11 cellular contexts compared by ENCODE assay signal in the genomic region with DNA sequence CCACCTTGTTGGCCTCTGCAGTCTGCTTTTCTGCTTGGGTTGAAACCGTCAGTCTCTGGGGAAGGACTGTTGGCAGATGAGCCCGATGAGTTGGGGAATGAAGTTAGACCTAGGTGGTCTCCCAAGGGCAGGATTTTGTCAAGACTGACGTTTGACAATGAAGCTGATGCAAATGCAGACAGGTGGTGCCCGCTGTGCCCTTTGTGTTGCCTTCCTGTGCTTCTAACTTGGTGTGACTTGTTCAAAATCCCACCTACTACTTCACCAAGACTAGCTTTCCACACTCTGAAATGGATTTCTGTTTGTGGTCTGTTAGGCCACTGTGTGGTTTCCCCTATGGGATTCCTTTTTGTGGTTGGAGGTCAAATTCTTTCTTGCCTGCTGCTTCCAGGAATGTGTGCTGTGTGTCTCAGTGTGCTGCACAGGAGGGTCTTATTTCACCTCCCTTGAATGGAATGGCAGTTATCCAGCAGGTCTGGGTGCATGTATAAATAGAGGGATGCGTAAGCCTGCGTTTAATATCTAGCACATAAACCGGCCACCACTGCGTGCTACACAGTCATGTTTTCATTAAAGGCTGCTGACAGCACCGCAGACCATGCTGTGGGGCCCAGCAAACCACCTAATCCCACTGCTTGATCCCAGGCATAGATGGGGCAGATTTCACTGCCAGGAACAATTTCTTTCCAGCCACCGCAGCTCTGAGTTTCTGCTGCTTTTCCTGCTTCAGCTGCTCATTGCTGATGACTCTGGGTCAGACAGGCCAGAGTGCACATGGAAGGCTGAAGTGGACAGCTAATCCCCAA. TPM values are rescaled to one million over a fixed set of nuclear protein-coding genes. Genes with fewer than 3 reads are reported as not detected.
DNase-seq lines count a peak whose midpoint lies in the region; ATAC-seq and TF ChIP-seq lines count a peak whose summit lies in the region.
"Had no signal": no experiment of that assay in that cellular context is flagged by ENCODE, and none has a peak within 500 bp of the region (broad histone marks: within the 10 kb centered on the region; RNA-seq: fewer than 3 reads in every experiment).

No MANE protein-coding gene starts in this region.

- H3K4me1 Mint-ChIP-seq in endodermal cell (peaks cover 25% of the 10 kb centered on the region), progenitor cell of endocrine pancreas (ENCODE audit: low read depth) (peaks cover 4% of the 10 kb centered on the region)
- peaks cover 6 to 10% (median 7%) of the 10 kb centered on the region in 3 donors for H3K4me1 Mint-ChIP-seq in CD8-positive, alpha-beta memory T cell

- H3K36me3 ChIP-seq in endodermal cell (ENCODE audit: control insufficient read depth, insufficient read depth, low read length) (no peaks in the 10 kb centered on the region), MM.1S (replicated peaks; ENCODE audit: insufficient read depth, low read length) (no peaks in the 10 kb centered on the region)
- H3K36me3 ChIP-seq in CD8-positive, alpha-beta memory T cell (ENCODE audit: insufficient read depth, low read length): no peaks in the 10 kb centered on the region

- no peaks in the 10 kb centered on the region for H3K79me2 ChIP-seq in MM.1S (ENCODE audit: low read length)

- DNase-seq in GF-D8 (lab: John Stamatoyannopoulos, UW): peak; percentile 87
- DNase-seq in LoVo (ENCODE audit: low spot score): peak; percentile 22
- DNase-seq in endodermal cell: peak; percentile 86
- DNase-seq in progenitor cell of endocrine pancreas (ENCODE audit: low spot score, unreplicated experiment): no peak
- no peak for DNase-seq in CD8-positive, alpha-beta memory T cell
- no peak for DNase-seq in DMS153 treated with DMSO at 0.1 percent for 48 hours (lab: John Stamatoyannopoulos, UW; ENCODE audit: unreplicated experiment)
- no peak for DNase-seq in MM.1S
- DNase-seq: kidney, NCI-H1694 treated with DMSO at 0.1 percent for 48 hours had no signal

- H3K27me3 ChIP-seq in endodermal cell (ENCODE audit: control insufficient read depth, insufficient read depth, low read length, poor library complexity, severe bottlenecking): no peaks in the 10 kb centered on the region
- H3K27me3 ChIP-seq in CD8-positive, alpha-beta memory T cell (ENCODE audit: insufficient read depth, low read length, poor library complexity, severe bottlenecking): no peaks in the 10 kb centered on the region
- no peaks in the 10 kb centered on the region for H3K27me3 ChIP-seq in MM.1S (replicated peaks; ENCODE audit: insufficient read depth, low read length)

- H3K4me3 Mint-ChIP-seq in endodermal cell (no peak overlapping the region), progenitor cell of endocrine pancreas (ENCODE audit: low read depth) (no peak overlapping the region)
- H3K4me3 Mint-ChIP-seq in CD8-positive, alpha-beta memory T cell: no peak overlapping the region

- H3K9me3 ChIP-seq in endodermal cell (ENCODE audit: control insufficient read depth, low read length) (peaks cover 8% of the 10 kb centered on the region), MM.1S (replicated peaks; ENCODE audit: insufficient read depth, low read length) (no peaks in the 10 kb centered on the region)
- H3K9me3 ChIP-seq in CD8-positive, alpha-beta memory T cell (ENCODE audit: low read length): no peaks in the 10 kb centered on the region

- no peak overlapping the region for H2AFZ ChIP-seq in MM.1S (ENCODE audit: low read length)

- H3K4me2 ChIP-seq in MM.1S (ENCODE audit: low read depth, low read length): no peak overlapping the region

- H3K36me3 Mint-ChIP-seq in endodermal cell (ENCODE audit: low read depth) (no peaks in the 10 kb centered on the region), progenitor cell of endocrine pancreas (ENCODE audit: insufficient read depth) (no peaks in the 10 kb centered on the region)
- no peaks in the 10 kb centered on the region for H3K36me3 Mint-ChIP-seq in CD8-positive, alpha-beta memory T cell

- no peak for TF ChIP-seq CTCF in endodermal cell (conservative IDR thresholded peaks at IDR 0.05)
- no peak for TF ChIP-seq CTCF in progenitor cell of endocrine pancreas (IDR thresholded peaks at IDR 0.05; ENCODE audit: unreplicated experiment)
- TF ChIP-seq CTCF in MM.1S (IDR thresholded peaks at IDR 0.05; ENCODE audit: low read length): no peak

- WGBS in endodermal cell (ENCODE audit: insufficient coverage in 1 of 2, insufficient read length in 1 of 2), 2 experiments: 77 to 78% methylated on average over 5 to 10 of the region's 10 CpGs

- H3K27me3 Mint-ChIP-seq in endodermal cell (ENCODE audit: insufficient read depth) (no peaks in the 10 kb centered on the region), progenitor cell of endocrine pancreas (peaks cover 5% of the 10 kb centered on the region)
- H3K27me3 Mint-ChIP-seq in CD8-positive, alpha-beta memory T cell: peaks cover 3% of the 10 kb centered on the region in 2 donors

- ATAC-seq in GM21786 (IDR thresholded peaks at IDR 0.05; ENCODE audit: unreplicated experiment): no peak

- H3F3A ChIP-seq in MM.1S (ENCODE audit: insufficient read depth, low read length): no peaks in the 10 kb centered on the region

- POLR2A ChIA-PET in CD8-positive, alpha-beta memory T cell (lab: Charles Lee): no interaction called here

- H4K20me1 ChIP-seq in MM.1S (ENCODE audit: insufficient read depth, low read length): no peaks in the 10 kb centered on the region

- no peak overlapping the region for H3K4me3 ChIP-seq in endodermal cell (ENCODE audit: low read length)
- H3K4me3 ChIP-seq in CD8-positive, alpha-beta memory T cell (ENCODE audit: low read length): no peak overlapping the region
- no peak overlapping the region for H3K4me3 ChIP-seq in MM.1S (ENCODE audit: low read length)

- H3K4me1 ChIP-seq in endodermal cell (ENCODE audit: control insufficient read depth, insufficient read depth, low read length): peaks cover 6% of the 10 kb centered on the region
- H3K4me1 ChIP-seq in CD8-positive, alpha-beta memory T cell (ENCODE audit: insufficient read depth, low read length): peaks cover 7% of the 10 kb centered on the region
- no peaks in the 10 kb centered on the region for H3K4me1 ChIP-seq in MM.1S (ENCODE audit: low read length)

- CTCF ChIA-PET in CD8-positive, alpha-beta memory T cell (lab: Charles Lee): interaction anchor here (1.1 kb wide), 1 partner anchor 16 kb away, joined by 3 read pairs; no protein-coding TSS in a partner anchor

- H3K27ac Mint-ChIP-seq in endodermal cell (peak overlapping the region; percentile 45), progenitor cell of endocrine pancreas (peak overlapping the region; percentile 42)
- H3K27ac Mint-ChIP-seq in CD8-positive, alpha-beta memory T cell: peak overlapping the region in 1 of 8 donors; percentile 50

- no peaks in the 10 kb centered on the region for H3K9me2 ChIP-seq in MM.1S (replicated peaks; ENCODE audit: insufficient read depth, low read length)

- H3K9me3 Mint-ChIP-seq in endodermal cell (no peaks in the 10 kb centered on the region), progenitor cell of endocrine pancreas (ENCODE audit: low read depth) (no peaks in the 10 kb centered on the region)
- no peaks in the 10 kb centered on the region for H3K9me3 Mint-ChIP-seq in CD8-positive, alpha-beta memory T cell

- H3K27ac ChIP-seq in endodermal cell (ENCODE audit: low read depth, low read length): peak overlapping the region; percentile 56
- H3K27ac ChIP-seq in CD8-positive, alpha-beta memory T cell (ENCODE audit: low read depth, low read length): no peak overlapping the region
- H3K27ac ChIP-seq in MM.1S (ENCODE audit: low read length): no peak overlapping the region

- H3K9ac ChIP-seq in endodermal cell (ENCODE audit: extremely low read depth, low read length, poor library complexity, severe bottlenecking) (no peak overlapping the region), MM.1S (ENCODE audit: low read length) (no peak overlapping the region)

RNA-seq across cellular contexts. Expression of a gene that starts 44.8 kb away (rescaled TPM):
- total RNA-seq in endodermal cell (1 to 10 TPM in 1 of 2 donors, under 1 TPM in 1; 1.00 to 4.0 TPM), progenitor cell of endocrine pancreas (0.22 and 0.40 TPM in 2 replicates)
- 2.3 TPM for polyA plus RNA-seq in endodermal cell (2013, experiment 1 of 2)
- 2.6 TPM for polyA plus RNA-seq in endodermal cell (2013, experiment 2 of 2)
- not detected for total RNA-seq in CD8-positive, alpha-beta memory T cell
- not detected for polyA plus RNA-seq in CD8-positive, alpha-beta memory T cell
- total RNA-seq: T-helper 2 cell treated with Interferon-gamma antibody and Interleukin-4, amounts not matched to agents 100 ng/mL and 5 ng/mL, for 36 hours had no signal

Comparison
In these comparisons a context has a peak if more than half of its experiments do, and no peak if none do; other contexts are left out.
1. DNase-seq: peak in GF-D8 (single experiment), LoVo (single experiment) and endodermal cell (single experiment); none in progenitor cell of endocrine pancreas (single experiment), CD8-positive, alpha-beta memory T cell (0 of 5), DMS153 treated with DMSO at 0.1 percent for 48 hours (single experiment) and MM.1S (single experiment).